8 cellular contexts compared by ENCODE assay signal in the genomic region with DNA sequence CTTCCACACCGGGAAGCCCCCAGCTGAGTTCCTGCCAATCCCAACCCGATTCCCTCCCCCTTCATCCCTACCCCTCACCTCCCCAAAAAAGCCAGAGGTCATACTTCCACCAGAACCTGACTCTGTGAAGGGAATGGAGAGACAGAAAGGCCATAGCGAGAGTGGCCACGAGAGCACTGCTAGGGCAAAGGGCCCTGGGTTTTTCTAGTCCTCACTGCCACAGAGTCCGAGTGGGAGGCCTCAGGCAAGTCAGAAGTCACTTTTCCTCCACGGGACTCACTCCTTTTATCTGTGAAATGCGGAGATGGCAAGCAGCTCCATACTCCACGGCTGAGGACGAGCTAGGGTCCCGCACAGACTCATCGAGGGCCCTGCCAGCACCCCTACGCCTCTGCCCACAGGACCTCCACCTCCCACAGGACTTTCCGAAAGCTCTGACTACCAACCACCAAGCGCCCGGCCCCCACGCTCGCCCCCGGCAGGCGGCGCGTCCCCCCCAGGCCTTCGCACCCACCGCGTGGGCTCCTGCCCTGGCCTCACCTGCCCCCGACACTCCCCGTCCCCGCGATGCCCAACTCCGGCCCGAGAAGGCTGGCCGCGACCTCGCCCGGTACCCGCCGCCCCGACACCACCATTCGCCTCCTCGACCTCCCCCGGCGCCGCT. TPM values are rescaled to one million over a fixed set of nuclear protein-coding genes. Genes with fewer than 3 reads are reported as not detected.
A peak's percentile ranks its signal among the peaks of the same experiment; 100 is the strongest.
DNase-seq lines count a peak whose midpoint lies in the region; ATAC-seq and TF ChIP-seq lines count a peak whose summit lies in the region.

No MANE protein-coding gene starts in this region.

- intact Hi-C loops in aorta (cut with DNase I), result loop anchor here (5.0 kb wide), 3 partner anchors 56 to 101 kb away; no protein-coding TSS in a partner anchor

- 0 to 1% methylated on average over 17 to 42 of the region's 42 CpGs for WGBS in aorta, 2 donors

- peaks cover 59% of the 10 kb centered on the region for H3K4me1 Mint-ChIP-seq in activated naive CD4-positive, alpha-beta T cell treated with anti-CD3 and anti-CD28 coated beads, Interleukin-2, amount 50 U/mL, for 24 hours

- peak overlapping the region; percentile 94 for H3K27ac ChIP-seq in RWPE2 (ENCODE audit: poor library complexity, severe bottlenecking)
- peak overlapping the region; percentile 93 for H3K27ac ChIP-seq in cardiac muscle cell
- H3K27ac ChIP-seq in rectal smooth muscle tissue (ENCODE audit: low read depth, low read length), result peak overlapping the region; percentile 49
- peak overlapping the region; percentile 80 to 96 for H3K27ac ChIP-seq in aorta (ENCODE audit: low read depth in 1 of 2, low read length in 2 of 2)

- ATAC-seq in HG02678 (IDR thresholded peaks at IDR 0.05; ENCODE audit: unreplicated experiment) (peak; percentile 24), RWPE2 (ENCODE audit: low read depth) (peak; percentile 11; the same call in 1 of the 3 replicates), aorta (ENCODE audit: low FRiP score) (peak; percentile 7), GM18861 (IDR thresholded peaks at IDR 0.05; ENCODE audit: unreplicated experiment) (no peak)

- peak overlapping the region; percentile 97 for H3K4me3 Mint-ChIP-seq in activated naive CD4-positive, alpha-beta T cell treated with anti-CD3 and anti-CD28 coated beads, Interleukin-2, amount 50 U/mL, for 24 hours

- DNase-seq in RWPE2 (ENCODE audit: low spot score) (no peak), cardiac muscle cell (ENCODE audit: low read depth in 1 of 2, low spot score in 1 of 2) (peak; percentile 24 to 57), aorta (peak; percentile 66 to 86)

- peak overlapping the region; percentile 16 for H3K9ac ChIP-seq in rectal smooth muscle tissue (ENCODE audit: low read length)

- peaks cover 15% of the 10 kb centered on the region for H3K36me3 Mint-ChIP-seq in activated naive CD4-positive, alpha-beta T cell treated with anti-CD3 and anti-CD28 coated beads, Interleukin-2, amount 50 U/mL, for 24 hours

- no peaks in the 10 kb centered on the region for H3K9me3 ChIP-seq in RWPE2 (ENCODE audit: severe bottlenecking)
- no peaks in the 10 kb centered on the region for H3K9me3 ChIP-seq in cardiac muscle cell (ENCODE audit: low read depth)
- no peaks in the 10 kb centered on the region for H3K9me3 ChIP-seq in aorta (ENCODE audit: control insufficient read depth, low read length)

- H3K27ac Mint-ChIP-seq in activated naive CD4-positive, alpha-beta T cell treated with anti-CD3 and anti-CD28 coated beads, Interleukin-2, amount 50 U/mL, for 24 hours, result peak overlapping the region; percentile 95

- H3K27me3 Mint-ChIP-seq in activated naive CD4-positive, alpha-beta T cell treated with anti-CD3 and anti-CD28 coated beads, Interleukin-2, amount 50 U/mL, for 24 hours, result no peaks in the 10 kb centered on the region

- peak overlapping the region; percentile 82 for H3K4me3 ChIP-seq in RWPE2 (ENCODE audit: severe bottlenecking)
- peak overlapping the region; percentile 84 for H3K4me3 ChIP-seq in cardiac muscle cell
- H3K4me3 ChIP-seq in rectal smooth muscle tissue (ENCODE audit: low read length), result peak overlapping the region; percentile 68
- H3K4me3 ChIP-seq in aorta (ENCODE audit: low read length in 2 of 2), result peak overlapping the region; percentile 89 to 95

- peaks cover 48% of the 10 kb centered on the region for H3K4me1 ChIP-seq in RWPE2 (ENCODE audit: insufficient read depth, poor library complexity, severe bottlenecking)
- peaks cover 35% of the 10 kb centered on the region for H3K4me1 ChIP-seq in cardiac muscle cell (ENCODE audit: low read depth)
- H3K4me1 ChIP-seq in rectal smooth muscle tissue (ENCODE audit: control insufficient read depth, insufficient read depth, low read length), result peaks cover 3% of the 10 kb centered on the region
- H3K4me1 ChIP-seq in aorta (ENCODE audit: control insufficient read depth in 1 of 2, insufficient read depth in 2 of 2, low read length in 2 of 2), result no peaks in the 10 kb centered on the region

- H3K27me3 ChIP-seq in RWPE2 (ENCODE audit: insufficient read depth, poor library complexity, severe bottlenecking), result no peaks in the 10 kb centered on the region
- no peaks in the 10 kb centered on the region for H3K27me3 ChIP-seq in cardiac muscle cell
- H3K27me3 ChIP-seq in rectal smooth muscle tissue (ENCODE audit: control insufficient read depth, insufficient read depth, low read length), result no peaks in the 10 kb centered on the region
- no peaks in the 10 kb centered on the region for H3K27me3 ChIP-seq in aorta (ENCODE audit: control insufficient read depth in 1 of 2, insufficient read depth in 2 of 2, low read length in 1 of 2)

- H3K36me3 ChIP-seq in RWPE2 (ENCODE audit: low read depth) (peaks cover 43% of the 10 kb centered on the region), cardiac muscle cell (no peaks in the 10 kb centered on the region), rectal smooth muscle tissue (ENCODE audit: control insufficient read depth, insufficient read depth, low read length) (no peaks in the 10 kb centered on the region), aorta (ENCODE audit: control insufficient read depth in 1 of 2, insufficient read depth in 2 of 2, low read length in 1 of 2) (no peaks in the 10 kb centered on the region)

- peak; percentile 27; the same call in 1 of the 3 replicates for TF ChIP-seq CTCF in GM12872 (IDR thresholded peaks at IDR 0.05; ENCODE audit: insufficient read depth, low read depth, low read length)
- peak; percentile 3 for TF ChIP-seq CTCF in RWPE2 (IDR thresholded peaks at IDR 0.05; ENCODE audit: poor library complexity, severe bottlenecking)
- peak; percentile 27 for TF ChIP-seq CTCF in cardiac muscle cell (IDR thresholded peaks at IDR 0.05; ENCODE audit: low read depth, low read length)

- no peaks in the 10 kb centered on the region for H3K9me3 Mint-ChIP-seq in activated naive CD4-positive, alpha-beta T cell treated with anti-CD3 and anti-CD28 coated beads, Interleukin-2, amount 50 U/mL, for 24 hours

RNA-seq across cellular contexts. Expression of a gene that starts 0.8 kb away (rescaled TPM):
- total RNA-seq in cardiac muscle cell (262 and 293 TPM in 2 replicates), aorta (100 to 1,000 TPM; 127 to 189 TPM)
- polyA plus RNA-seq in cardiac muscle cell (51.8 and 74.5 TPM in 2 replicates), aorta (10 to 100 TPM; 14.1 to 38.7 TPM)
